ENCODE assay signal across 1 cellular context in genomic region chrX:49186125-49187027, GRCh38.
TF ChIP-seq lines count a peak whose summit lies in the region.

TSS of gene PRICKLE3 (minus strand) at chrX:49186373. CDS start at chrX:49186297, 76 bp downstream.

TF ChIP-seq in K562, 482 proteins besides CTCF, POLR2A, EP300 and RAD21 (continued from another document):
- TF ChIP-seq CHD2 (IDR thresholded peaks at IDR 0.05; ENCODE audit: low read depth, low read length) (0 out of 2 replicates have a peak, but pooled peaks have one; percentile 41), TGIF2 (CRISPR knock-in tag; IDR thresholded peaks at IDR 0.05) (0 out of 2 replicates have a peak, but pooled peaks have one; percentile 38), THAP7 (CRISPR knock-in tag; IDR thresholded peaks at IDR 0.05) (no peak)
